In genomic region chr3:152557302-152557999, GRCh38 we compare ENCODE assay signal across 12 cellular contexts.
DNase-seq lines count a peak whose midpoint lies in the region; ATAC-seq and TF ChIP-seq lines count a peak whose summit lies in the region.
"Had no signal": no experiment of that assay in that cellular context is flagged by ENCODE, and none has a peak within 500 bp of the region (broad histone marks: within the 10 kb centered on the region; RNA-seq: fewer than 3 reads in every experiment).

No MANE protein-coding gene starts in this region.

- H3K9me3 ChIP-seq in breast epithelium, result no peaks in the 10 kb centered on the region
- peaks cover 0 to 6% (median 0%) of the 10 kb centered on the region in 8 donors for H3K9me3 ChIP-seq in spleen
- no peaks in the 10 kb centered on the region for H3K9me3 ChIP-seq in CD4-positive, alpha-beta memory T cell (ENCODE audit: control insufficient read depth in 1 of 2, low read length in 2 of 2)
- H3K9me3 ChIP-seq: mucosa of descending colon had no signal

- H3K36me3 ChIP-seq in breast epithelium, result no peaks in the 10 kb centered on the region
- no peaks in the 10 kb centered on the region for H3K36me3 ChIP-seq in spleen
- no peaks in the 10 kb centered on the region for H3K36me3 ChIP-seq in CD4-positive, alpha-beta memory T cell (ENCODE audit: insufficient read depth, low read length)

- peak overlapping the region; percentile 1 to 59 for H3K27ac ChIP-seq in breast epithelium
- H3K27ac ChIP-seq in spleen, result peak overlapping the region in 7 of 8 donors; percentile 31 to 62 (median 51)
- H3K27ac ChIP-seq in CD4-positive, alpha-beta memory T cell (ENCODE audit: low read depth, low read length), result no peak overlapping the region

- no peak overlapping the region for H3K27ac Mint-ChIP-seq in CD4-positive, alpha-beta memory T cell
- H3K27ac Mint-ChIP-seq: T-helper 2 cell treated with Interferon-gamma antibody and Interleukin-4, amounts not matched to agents 5 μg/mL and 100 μg/mL, for 36 hours had no signal

- intact Hi-C loops in breast epithelium (cut with DNase I; ENCODE audit: low total_unique reads), result no loop called here
- intact Hi-C loops in spleen (cut with DNase I; ENCODE audit: low total_unique reads), result no loop called here
- intact Hi-C loops in CD4-positive, alpha-beta memory T cell (cut with micrococcal nuclease), result no loop called here

- H3K27me3 ChIP-seq in breast epithelium, result no peaks in the 10 kb centered on the region
- H3K27me3 ChIP-seq in spleen (replicated peaks in 1 of 7), result no peaks in the 10 kb centered on the region
- no peaks in the 10 kb centered on the region for H3K27me3 ChIP-seq in CD4-positive, alpha-beta memory T cell (ENCODE audit: insufficient read depth, low read length)

- TF ChIP-seq POLR2A in breast epithelium (IDR thresholded peaks at IDR 0.05) (no peak), spleen (IDR thresholded peaks at IDR 0.05) (no peak)

- peaks cover 0 to 2% (median 0%) of the 10 kb centered on the region in 4 donors for H3K4me1 Mint-ChIP-seq in CD4-positive, alpha-beta memory T cell

- H3K4me1 ChIP-seq in breast epithelium, result no peaks in the 10 kb centered on the region
- peaks cover 0 to 12% (median 2%) of the 10 kb centered on the region in 6 donors for H3K4me1 ChIP-seq in spleen
- no peaks in the 10 kb centered on the region for H3K4me1 ChIP-seq in CD4-positive, alpha-beta memory T cell (ENCODE audit: insufficient read depth, low read length)

- POLR2A ChIA-PET in CD4-positive, alpha-beta memory T cell (lab: Charles Lee; ENCODE audit: partially characterized antibody), result no interaction called here

- H3K4me3 ChIP-seq in breast epithelium (no peak overlapping the region), spleen (no peak overlapping the region)
- no peak overlapping the region for H3K4me3 ChIP-seq in CD4-positive, alpha-beta memory T cell (ENCODE audit: low read length in 2 of 2)
- H3K4me3 ChIP-seq: mucosa of descending colon had no signal

- DNase-seq in breast epithelium (ENCODE audit: low spot score in 2 of 2), result no peak
- DNase-seq in spleen, result no peak
- DNase-seq in CD4-positive, alpha-beta memory T cell, result no peak
- DNase-seq in NCI-H2227 treated with DMSO at 0.1 percent for 48 hours (lab: John Stamatoyannopoulos, UW), result no peak
- no peak for DNase-seq in COLO829 (ENCODE audit: low spot score)
- no peak for DNase-seq in T-helper 1 cell
- DNase-seq: activated naive CD4-positive, alpha-beta T cell treated with Interleukin-2 at 50 U/mL for 16 hours; mucosa of descending colon; NCI-H187 had no signal

- ATAC-seq in GM19395 (IDR thresholded peaks at IDR 0.05; ENCODE audit: unreplicated experiment), result peak; percentile 73
- ATAC-seq in HG02884 (IDR thresholded peaks at IDR 0.05; ENCODE audit: unreplicated experiment), result peak; percentile 36

- WGBS in spleen, 5 donors, result 30 to 40% (median 32%) methylated on average over 2 of the region's 2 CpGs

- no peaks in the 10 kb centered on the region for H3K36me3 Mint-ChIP-seq in CD4-positive, alpha-beta memory T cell

- H3K27me3 Mint-ChIP-seq in CD4-positive, alpha-beta memory T cell, result peaks cover 0 to 6% of the 10 kb centered on the region in 2 donors

- H3K9me3 Mint-ChIP-seq in CD4-positive, alpha-beta memory T cell, result peaks cover 0 to 4% (median 0%) of the 10 kb centered on the region in 8 donors

- CTCF ChIA-PET in CD4-positive, alpha-beta memory T cell (lab: Charles Lee; ENCODE audit: partially characterized antibody), result no interaction called here

- TF ChIP-seq CTCF in breast epithelium (IDR thresholded peaks at IDR 0.05), result no peak
- TF ChIP-seq CTCF in spleen (IDR thresholded peaks at IDR 0.05 in 8 of 11, conservative IDR thresholded peaks at IDR 0.05 in 3 of 11), result no peak

- no peak overlapping the region for H3K4me3 Mint-ChIP-seq in CD4-positive, alpha-beta memory T cell
- H3K4me3 Mint-ChIP-seq: T-helper 2 cell treated with Interferon-gamma antibody and Interleukin-4, amounts not matched to agents 5 μg/mL and 100 μg/mL, for 36 hours had no signal
